Comparison of ENCODE assay signal across 1 cellular context in genomic region chr6:49636368-49637332, GRCh38.
TF ChIP-seq lines count a peak whose summit lies in the region.

TSS of gene RHAG (minus strand) at chr6:49636839. CDS start at chr6:49636812, 27 bp downstream.

TF ChIP-seq in K562, 482 proteins besides CTCF, POLR2A, EP300 and RAD21 (continued from another document and continues in another):
- TF ChIP-seq CHD7 (IDR thresholded peaks at IDR 0.05; ENCODE audit: low read depth, low read length) (no peak), CBX3 (IDR thresholded peaks at IDR 0.05; ENCODE audit: borderline replicate concordance in 1 of 2, low read length in 2 of 2) (peak in 1 of 2 experiments; percentile 91; a peak in 1 of 3 replicates), ZFX (CRISPR knock-in tag; IDR thresholded peaks at IDR 0.05) (no peak), ZNF639 (CRISPR knock-in tag; conservative IDR thresholded peaks at IDR 0.05 in 1 of 2, IDR thresholded peaks at IDR 0.05 in 1 of 2) (peak in 1 of 2 experiments; percentile 58; a peak in 1 of 4 replicates), KAT7 (CRISPR knock-in tag; IDR thresholded peaks at IDR 0.05; ENCODE audit: borderline replicate concordance) (0 out of 2 replicates have a peak, but pooled peaks have one; percentile 20), ZNF589 (CRISPR knock-in tag; IDR thresholded peaks at IDR 0.05; ENCODE audit: low read depth) (0 out of 2 replicates have a peak, but pooled peaks have one; percentile 37), CC2D1A (IDR thresholded peaks at IDR 0.05) (peak; percentile 69; the same call in 1 of the 2 replicates), ATF4 (CRISPR knock-in tag; IDR thresholded peaks at IDR 0.05) (no peak), NFE2 (IDR thresholded peaks at IDR 0.05; ENCODE audit: low read depth) (peak; percentile 47; the same call in 1 of the 2 replicates), ZNF217 (CRISPR knock-in tag; IDR thresholded peaks at IDR 0.05) (no peak), ZNF253 (CRISPR knock-in tag; conservative IDR thresholded peaks at IDR 0.05) (no peak), HDAC1 (IDR thresholded peaks at IDR 0.05) (peak in 1 of 2 experiments; percentile 77; a peak in 2 of 4 replicates), ZNF280A (IDR thresholded peaks at IDR 0.05; ENCODE audit: low read depth, partially characterized antibody) (no peak), CREB3L1 (IDR thresholded peaks at IDR 0.05; ENCODE audit: borderline replicate concordance, low read depth) (peak; percentile 49; the same call in 1 of the 2 replicates), EWSR1 (IDR thresholded peaks at IDR 0.05; ENCODE audit: borderline replicate concordance, low read depth, partially characterized antibody) (no peak), L3MBTL2 (IDR thresholded peaks at IDR 0.05) (peak; percentile 62), CBX5 (IDR thresholded peaks at IDR 0.05; ENCODE audit: borderline replicate concordance, low read depth) (peak; percentile 27; the same call in 1 of the 2 replicates), MAFG (tag; conservative IDR thresholded peaks at IDR 0.05) (peak; percentile 37; the same call in 1 of the 2 replicates), POLR2AphosphoS5 (IDR thresholded peaks at IDR 0.05; ENCODE audit: control insufficient read depth, insufficient read depth, low read depth, low read length) (peak; percentile 98), COPS2 (conservative IDR thresholded peaks at IDR 0.05) (no peak), TAL1 (IDR thresholded peaks at IDR 0.05) (peak; percentile 86), DIDO1 (tag; IDR thresholded peaks at IDR 0.05; ENCODE audit: low read depth) (no peak), DNMT1 (IDR thresholded peaks at IDR 0.05) (no peak), MECOM (CRISPR knock-in tag; IDR thresholded peaks at IDR 0.05) (peak; percentile 67), GABPB1 (CRISPR knock-in tag; IDR thresholded peaks at IDR 0.05) (no peak), GTF2F1 (IDR thresholded peaks at IDR 0.05; ENCODE audit: low read depth, low read length) (peak; percentile 95; the same call in 1 of the 2 replicates), GTF2A2 (tag; IDR thresholded peaks at IDR 0.05) (no peak), TEAD2 (tag; IDR thresholded peaks at IDR 0.05) (peak; percentile 66; the same call in 1 of the 2 replicates), ATF3 (IDR thresholded peaks at IDR 0.05) (peak; percentile 71), ATF3 (CRISPR knock-in tag; conservative IDR thresholded peaks at IDR 0.05) (peak; percentile 35; the same call in 1 of the 2 replicates), HOXB6 (CRISPR knock-in tag; IDR thresholded peaks at IDR 0.05; ENCODE audit: borderline replicate concordance) (no peak), TBP (optimal IDR thresholded peaks at IDR 0.05; ENCODE audit: low read depth, low read length) (peak; percentile 98), ELF4 (CRISPR knock-in tag; IDR thresholded peaks at IDR 0.05) (no peak), RBM39 (optimal IDR thresholded peaks at IDR 0.05; ENCODE audit: low read depth, low read length) (no peak), ZNF174 (CRISPR knock-in tag; IDR thresholded peaks at IDR 0.05) (no peak), SUPT5H (IDR thresholded peaks at IDR 0.05) (peak; percentile 96), KLF6 (CRISPR knock-in tag; IDR thresholded peaks at IDR 0.05; ENCODE audit: borderline replicate concordance) (no peak), EHMT2 (IDR thresholded peaks at IDR 0.05) (peak; percentile 76; the same call in 1 of the 2 replicates), ZNF740 (CRISPR knock-in tag; IDR thresholded peaks at IDR 0.05) (no peak), ZNF740 (tag; IDR thresholded peaks at IDR 0.05) (no peak), ZNF395 (CRISPR knock-in tag; IDR thresholded peaks at IDR 0.05) (no peak), SMARCA4 (IDR thresholded peaks at IDR 0.05) (peak; percentile 87), HCFC1 (IDR thresholded peaks at IDR 0.05; ENCODE audit: low read depth, low read length) (0 out of 2 replicates have a peak, but pooled peaks have one; percentile 36), ZNF780A (CRISPR knock-in tag; IDR thresholded peaks at IDR 0.05) (no peak), JUN (IDR thresholded peaks at IDR 0.05; ENCODE audit: borderline replicate concordance, low read depth, low read length) (peak; percentile 86), JUN (CRISPR knock-in tag; IDR thresholded peaks at IDR 0.05; ENCODE audit: borderline replicate concordance) (no peak), TCF3 (CRISPR knock-in tag; IDR thresholded peaks at IDR 0.05) (peak; percentile 89), RHOXF2B (CRISPR knock-in tag; conservative IDR thresholded peaks at IDR 0.05) (no peak), POLR2H (tag; IDR thresholded peaks at IDR 0.05; ENCODE audit: low read depth) (peak; percentile 91)
